26 cellular contexts compared by ENCODE assay signal in the genomic region with DNA sequence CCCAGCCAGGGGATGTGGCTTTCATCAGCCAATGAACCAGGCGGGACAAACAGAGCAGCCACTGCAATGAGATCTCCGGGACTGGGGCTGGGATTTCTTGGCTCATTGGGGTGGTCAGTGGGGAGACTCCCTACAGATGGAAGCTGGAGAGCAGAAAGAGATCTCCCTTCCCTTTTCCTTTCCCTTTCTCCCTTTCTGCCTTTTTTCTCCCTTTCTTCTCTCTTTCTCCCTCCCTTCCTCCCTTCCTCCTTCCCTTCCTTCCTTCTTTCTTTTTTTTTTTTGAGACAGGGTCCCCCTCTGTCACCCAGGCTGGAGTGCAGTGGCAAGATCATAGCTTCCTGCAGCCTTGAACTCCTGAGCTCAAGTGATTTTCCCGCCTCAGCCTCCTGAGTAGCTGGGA. TPM values are rescaled to one million over a fixed set of nuclear protein-coding genes. Genes with fewer than 3 reads are reported as not detected.
DNase-seq lines count a peak whose midpoint lies in the region; ATAC-seq, FAIRE-seq and TF ChIP-seq lines count a peak whose summit lies in the region.
"Had no signal": no experiment of that assay in that cellular context is flagged by ENCODE, and none has a peak within 500 bp of the region (broad histone marks: within the 10 kb centered on the region; RNA-seq: fewer than 3 reads in every experiment).

No MANE protein-coding gene starts in this region.

- H3K27ac ChIP-seq in HepG2 (ENCODE audit: extremely low read length, insufficient read depth, low read length) (no peak overlapping the region), right lobe of liver (no peak overlapping the region), K562 (ENCODE audit: extremely low read depth, low read depth, low read length) (no peak overlapping the region)
- H3K27ac ChIP-seq: BLaER1 treated with 17β-estradiol and CSF1 and Interleukin-3, amounts not matched to agents 10 nM and 100 nM had no signal

- FAIRE-seq in HepG2 (lab: Jason Lieb, UNC), result no peak
- FAIRE-seq in K562 (lab: Jason Lieb, UNC), result no peak
- FAIRE-seq: A204.1, GM12878 had no signal

- H3K9me3 ChIP-seq in HepG2 (ENCODE audit: low read length), result no peaks in the 10 kb centered on the region
- H3K9me3 ChIP-seq in right lobe of liver, result no peaks in the 10 kb centered on the region
- H3K9me3 ChIP-seq in K562 (replicated peaks; ENCODE audit: control insufficient read depth, insufficient read depth, low read depth, low read length), result no peaks in the 10 kb centered on the region
- H3K9me3 ChIP-seq: BLaER1 treated with 17β-estradiol and CSF1 and Interleukin-3, amounts not matched to agents 10 nM and 100 nM had no signal

- H3K79me2 ChIP-seq in HepG2 (ENCODE audit: insufficient read depth, low read length) (no peaks in the 10 kb centered on the region), K562 (ENCODE audit: control insufficient read depth, insufficient read depth, low read length) (no peaks in the 10 kb centered on the region)

- ATAC-seq in HepG2 (no peak), right lobe of liver (no peak), K562 (no peak; the same call in 2 of the 3 replicates), GM21576 (IDR thresholded peaks at IDR 0.05; ENCODE audit: unreplicated experiment) (no peak), HG03442 (IDR thresholded peaks at IDR 0.05; ENCODE audit: unreplicated experiment) (no peak)
- ATAC-seq: GM12878 had no signal

- H3K9me1 ChIP-seq in K562 (ENCODE audit: control insufficient read depth, insufficient read depth, low read length), result no peaks in the 10 kb centered on the region

- no peak overlapping the region for H3K4me3 ChIP-seq in HepG2 (replicated peaks in 1 of 3; ENCODE audit: insufficient read depth in 1 of 3, low read depth in 2 of 3, low read length in 3 of 3)
- H3K4me3 ChIP-seq in right lobe of liver, result no peak overlapping the region
- H3K4me3 ChIP-seq in K562, result no peak overlapping the region
- H3K4me3 ChIP-seq: BLaER1 treated with 17β-estradiol and CSF1 and Interleukin-3, amounts not matched to agents 10 nM and 100 nM; GM12878 had no signal

- CTCF ChIA-PET in HepG2 (lab: Yijun Ruan, JAX; ENCODE audit: low intra/inter-chr PET ratio, low total read pairs), result no interaction called here
- CTCF ChIA-PET in K562 (lab: Yijun Ruan, JAX; ENCODE audit: low intra/inter-chr PET ratio), result no interaction called here

- no peak overlapping the region for H2AFZ ChIP-seq in HepG2 (ENCODE audit: low read length)
- H2AFZ ChIP-seq in K562 (ENCODE audit: low read depth, low read length), result peak overlapping the region; percentile 42; the same call in 1 of the 2 replicates

- H3K9ac ChIP-seq in HepG2 (ENCODE audit: insufficient read depth, low read depth, low read length) (no peak overlapping the region), K562 (ENCODE audit: insufficient read depth in 1 of 2, low read depth in 2 of 2, low read length in 2 of 2) (no peak overlapping the region; a peak in 1 of 4 replicates)
- H3K9ac ChIP-seq: BLaER1 treated with 17β-estradiol and CSF1 and Interleukin-3, amounts not matched to agents 10 nM and 100 nM had no signal

- DNase-seq in HepG2 (ENCODE audit: low spot score), result no peak
- no peak for DNase-seq in right lobe of liver
- DNase-seq in K562 (ENCODE audit: extremely low read depth in 1 of 4, low spot score in 3 of 4), result no peak
- DNase-seq: CD8-positive, alpha-beta memory T cell; DMS 273 treated with DMSO at 0.1 percent for 48 hours; DMS79; EL; GDM1; GOT3; HCEC 1CT; Karpas-422; NCI-H1092; NCI-H1417 treated with DMSO at 0.1 percent for 48 hours; NCI-H1694 treated with DMSO at 0.1 percent for 48 hours; NCI-H2081; NCI-H2171; NCI-H226; NCI-H510A; NCI-H69; Right ventricle myocardium superior; RPMI8226 had no signal

- no peak for TF ChIP-seq CTCF in HepG2 (CRISPR knock-in tag; IDR thresholded peaks at IDR 0.05)
- TF ChIP-seq CTCF in right lobe of liver (IDR thresholded peaks at IDR 0.05), result no peak
- no peak for TF ChIP-seq CTCF in K562 (IDR thresholded peaks at IDR 0.05 in 2 of 3, conservative IDR thresholded peaks at IDR 0.05 in 1 of 3; ENCODE audit: insufficient read depth in 2 of 3, low read depth in 1 of 3, low read length in 3 of 3)

- in situ Hi-C loops in HepG2 (cut with HindIII; ENCODE audit: extremely low pct_ligation_motif_present, low pct_unique_long_range_greater_than_20kb), result no loop called here
- in situ Hi-C loops in K562 (cut with MboI), result loop anchor here (25.0 kb wide), 1 partner anchor 1213 kb away; no protein-coding TSS in a partner anchor

- TF ChIP-seq POLR2A in HepG2 (IDR thresholded peaks at IDR 0.05; ENCODE audit: insufficient read depth in 1 of 2, low read depth in 2 of 2, low read length in 2 of 2), result no peak
- no peak for TF ChIP-seq POLR2A in right lobe of liver (IDR thresholded peaks at IDR 0.05)
- TF ChIP-seq POLR2A in K562 (conservative IDR thresholded peaks at IDR 0.05), result no peak

- H3K36me3 ChIP-seq in HepG2 (replicated peaks in 1 of 2; ENCODE audit: control insufficient read depth in 1 of 2, insufficient read depth in 2 of 2, low read length in 2 of 2), result no peaks in the 10 kb centered on the region
- no peaks in the 10 kb centered on the region for H3K36me3 ChIP-seq in right lobe of liver
- H3K36me3 ChIP-seq in K562 (ENCODE audit: control insufficient read depth, insufficient read depth, low read length), result no peaks in the 10 kb centered on the region
- H3K36me3 ChIP-seq: BLaER1 treated with 17β-estradiol and CSF1 and Interleukin-3, amounts not matched to agents 10 nM and 100 nM had no signal

- H3K4me1 ChIP-seq in HepG2 (ENCODE audit: insufficient read depth, low read length) (no peaks in the 10 kb centered on the region), right lobe of liver (no peaks in the 10 kb centered on the region), K562 (replicated peaks in 1 of 2; ENCODE audit: control insufficient read depth in 2 of 2, insufficient read depth in 2 of 2, low read length in 2 of 2) (peaks cover 2 to 3% of the 10 kb centered on the region in 2 experiments; a peak in 3 of 5 replicates)

- H3K27me3 ChIP-seq in HepG2 (ENCODE audit: control insufficient read depth in 1 of 2, insufficient read depth in 2 of 2, low read length in 2 of 2) (peaks cover 2 to 15% of the 10 kb centered on the region in 2 experiments; a peak in 2 of 5 replicates), right lobe of liver (no peaks in the 10 kb centered on the region), K562 (ENCODE audit: control insufficient read depth in 2 of 2, insufficient read depth in 2 of 2, low read length in 2 of 2) (no peaks in the 10 kb centered on the region)
- H3K27me3 ChIP-seq: BLaER1 treated with 17β-estradiol and CSF1 and Interleukin-3, amounts not matched to agents 10 nM and 100 nM had no signal

- H4K20me1 ChIP-seq in HepG2 (ENCODE audit: insufficient read depth, low read length), result no peaks in the 10 kb centered on the region
- H4K20me1 ChIP-seq in K562 (replicated peaks; ENCODE audit: control insufficient read depth, insufficient read depth, low read length), result no peaks in the 10 kb centered on the region
- H4K20me1 ChIP-seq: BLaER1 treated with 17β-estradiol and CSF1 and Interleukin-3, amounts not matched to agents 10 nM and 100 nM had no signal

- no peak overlapping the region for H3K4me2 ChIP-seq in HepG2 (ENCODE audit: low read depth, low read length)
- no peak overlapping the region for H3K4me2 ChIP-seq in K562 (ENCODE audit: insufficient read depth, low read length)

- BruUV-seq in HepG2 (replicated peaks; lab: Mats Ljungman, UMichigan) (no TSS peak), K562 (replicated peaks; lab: Mats Ljungman, UMichigan) (no TSS peak)

- TF ChIP-seq EP300 in HepG2 (IDR thresholded peaks at IDR 0.05; ENCODE audit: low read depth in 2 of 2, low read length in 2 of 2) (no peak), HepG2 (CRISPR knock-in tag; IDR thresholded peaks at IDR 0.05; ENCODE audit: borderline replicate concordance) (no peak), K562 (IDR thresholded peaks at IDR 0.05; ENCODE audit: low read length) (no peak)

- TF ChIP-seq RAD21 in HepG2 (CRISPR knock-in tag; IDR thresholded peaks at IDR 0.05), result no peak
- no peak for TF ChIP-seq RAD21 in K562 (CRISPR knock-in tag; conservative IDR thresholded peaks at IDR 0.05 in 1 of 2, IDR thresholded peaks at IDR 0.05 in 1 of 2)

- intact Hi-C loops in HepG2 (cut with micrococcal nuclease; ENCODE audit: unreplicated experiment), result no loop called here
- intact Hi-C loops in right lobe of liver (cut with DNase I), result no loop called here
- intact Hi-C loops in K562 (cut with micrococcal nuclease), result no loop called here

- POLR2A ChIA-PET in HepG2 (lab: Yijun Ruan, JAX) (no interaction called here), K562 (lab: Yijun Ruan, JAX) (interaction anchor here (0.6 to 1.7 kb wide), 6 partner anchors 14 to 54 kb away, joined by 3 to 4 read pairs (median 3); a partner anchor contains a TSS)

- WGBS in HepG2 (ENCODE audit: low lambda C conversion rate), result 9% methylated on average over 3 of the region's 3 CpGs
- 100% methylated on average over 1 of the region's 3 CpGs for WGBS in right lobe of liver (ENCODE audit: insufficient coverage, low coverage, low lambda C conversion rate, missing lambda C conversion rate)
- 54% methylated on average over 2 of the region's 3 CpGs for WGBS in K562 (ENCODE audit: insufficient coverage, low coverage, missing lambda C conversion rate)

RNA-seq across cellular contexts. Expression of a gene that starts 14.0 kb away (rescaled TPM):
- total RNA-seq in HepG2 (2016; rRNA removed; fragmentation: Illumina TruSeq; extraction: Trizol) (0.28 and 2.0 TPM in 2 replicates), right lobe of liver (1 to 10 TPM; 1.8 to 5.2 (median 3.1) TPM), K562 (2014; rRNA removed) (0.95 and 2.1 TPM in 2 replicates), K562 (2014; rRNA removed; fragmentation: Illumina TruSeq; extraction: Trizol) (0.22 and 0.40 TPM in 2 replicates), K562 (2015; rRNA removed; fragmentation: Illumina TruSeq; extraction: Trizol) (2.0 and 2.3 TPM in 2 replicates), K562 (2021) (2.9 and 4.2 TPM in 2 replicates)
- 0.71 and 1.1 TPM in 2 replicates for total RNA-seq in HepG2 (2016; cell fraction: cytosol; rRNA removed; fragmentation: Illumina TruSeq; extraction: Trizol; ENCODE audit: low read depth)
- 0.19 and 2.0 TPM in 2 replicates for total RNA-seq in HepG2 (2016; cell fraction: insoluble cytoplasmic fraction; rRNA removed; fragmentation: Illumina TruSeq; extraction: Trizol)
- total RNA-seq in HepG2 (2016; cell fraction: membrane; rRNA removed; fragmentation: Illumina TruSeq; extraction: Trizol), result 1.5 and 1.8 TPM in 2 replicates
- total RNA-seq in HepG2 (2016; cell fraction: nucleus; rRNA removed; fragmentation: Illumina TruSeq; extraction: Trizol), result 2.0 and 3.6 TPM in 2 replicates
- polyA plus RNA-seq in HepG2 (2011; rRNA removed) (3.0 and 4.3 TPM in 2 replicates), K562 (2011; rRNA removed) (1.9 and 2.0 TPM in 2 replicates), K562 (2014; fragmentation: Illumina TruSeq; extraction: Trizol) (1.3 and 1.7 TPM in 2 replicates), K562 (2014; fragmentation: Nextera tagmentation; extraction: Ambion mirVana) (under 1 TPM; 0.59 to 0.63 TPM), K562 (2014; rRNA removed) (1.6 and 3.2 TPM in 2 replicates)
- 1.2 and 1.3 TPM in 2 replicates for polyA plus RNA-seq in HepG2 (2011; cell fraction: cytosol; rRNA removed)
- 42.2 and 55.6 TPM in 2 replicates for polyA plus RNA-seq in HepG2 (2011; cell fraction: nucleus; rRNA removed)
- 2.4 and 3.0 TPM in 2 replicates for polyA plus RNA-seq in HepG2 (2012)
- 1.5 and 2.0 TPM in 2 replicates for polyA plus RNA-seq in HepG2 (2016; cell fraction: cytosol; fragmentation: Illumina TruSeq; extraction: Trizol; ENCODE audit: low read depth)
- 0.61 and 1.5 TPM in 2 replicates for polyA plus RNA-seq in HepG2 (2016; cell fraction: insoluble cytoplasmic fraction; fragmentation: Illumina TruSeq; extraction: Trizol; ENCODE audit: low read depth)
- 0.76 and 1.3 TPM in 2 replicates for polyA plus RNA-seq in HepG2 (2016; cell fraction: membrane; fragmentation: Illumina TruSeq; extraction: Trizol; ENCODE audit: low read depth)
- 21.1 and 21.3 TPM in 2 replicates for polyA plus RNA-seq in HepG2 (2016; cell fraction: nucleus; fragmentation: Illumina TruSeq; extraction: Trizol; ENCODE audit: insufficient read depth, low read depth)
- polyA minus RNA-seq in HepG2 (2011; rRNA and poly(A)+ RNA removed; ENCODE audit: low replicate concordance), result 0.65 and 2.3 TPM in 2 replicates
- polyA minus RNA-seq in HepG2 (2011; cell fraction: cytosol; rRNA and poly(A)+ RNA removed), result not detected in 2 replicates
- 3.9 and 4.8 TPM in 2 replicates for polyA minus RNA-seq in HepG2 (2011; cell fraction: nucleus; rRNA and poly(A)+ RNA removed)
- 11.1 and 32.8 TPM in 2 replicates for total RNA-seq in K562 (2011; cell fraction: chromatin; rRNA removed; ENCODE audit: low replicate concordance)
- total RNA-seq in K562 (2011; cell fraction: nucleolus; rRNA removed), result 20.5 and 21.2 TPM in 2 replicates
- total RNA-seq in K562 (2011; cell fraction: nucleoplasm; rRNA removed), result 12.8 and 19.2 TPM in 2 replicates
- 0.86 and 2.0 TPM in 2 replicates for polyA plus RNA-seq in K562 (2011; cell fraction: cytosol; rRNA removed)
- polyA plus RNA-seq in K562 (2011; cell fraction: nucleus; rRNA removed), result 22.2 and 50.9 TPM in 2 replicates
- 2.9 and 5.7 TPM in 2 replicates for polyA plus RNA-seq in K562 (2012)
- polyA minus RNA-seq in K562 (2011; rRNA and poly(A)+ RNA removed), result 0.24 and 0.25 TPM in 2 replicates
- polyA minus RNA-seq in K562 (2011; cell fraction: cytosol; rRNA and poly(A)+ RNA removed), result 0.29 TPM in 1 of 2 replicates, not detected in the other
- polyA minus RNA-seq in K562 (2011; cell fraction: nucleus; rRNA and poly(A)+ RNA removed), result 2.2 and 3.0 TPM in 2 replicates

RNA-seq across cellular contexts. Expression of a gene that starts 24.3 kb away (rescaled TPM):
- 18.3 and 38.8 TPM in 2 replicates for total RNA-seq in HepG2 (2016; rRNA removed; fragmentation: Illumina TruSeq; extraction: Trizol)
- 13.0 and 15.9 TPM in 2 replicates for total RNA-seq in HepG2 (2016; cell fraction: cytosol; rRNA removed; fragmentation: Illumina TruSeq; extraction: Trizol; ENCODE audit: low read depth)
- 17.8 and 38.0 TPM in 2 replicates for total RNA-seq in HepG2 (2016; cell fraction: insoluble cytoplasmic fraction; rRNA removed; fragmentation: Illumina TruSeq; extraction: Trizol)
- total RNA-seq in HepG2 (2016; cell fraction: membrane; rRNA removed; fragmentation: Illumina TruSeq; extraction: Trizol), result 23.6 and 31.2 TPM in 2 replicates
- 30.5 and 35.2 TPM in 2 replicates for total RNA-seq in HepG2 (2016; cell fraction: nucleus; rRNA removed; fragmentation: Illumina TruSeq; extraction: Trizol)
- polyA plus RNA-seq in HepG2 (2011; rRNA removed), result 24.3 and 25.6 TPM in 2 replicates
- polyA plus RNA-seq in HepG2 (2011; cell fraction: cytosol; rRNA removed), result 25.3 and 36.6 TPM in 2 replicates
- 80.6 and 105 TPM in 2 replicates for polyA plus RNA-seq in HepG2 (2011; cell fraction: nucleus; rRNA removed)
- 25.8 and 30.2 TPM in 2 replicates for polyA plus RNA-seq in HepG2 (2012)
- polyA plus RNA-seq in HepG2 (2016; cell fraction: cytosol; fragmentation: Illumina TruSeq; extraction: Trizol; ENCODE audit: low read depth), result 16.4 and 19.8 TPM in 2 replicates
- 25.1 and 26.7 TPM in 2 replicates for polyA plus RNA-seq in HepG2 (2016; cell fraction: insoluble cytoplasmic fraction; fragmentation: Illumina TruSeq; extraction: Trizol; ENCODE audit: low read depth)
- polyA plus RNA-seq in HepG2 (2016; cell fraction: membrane; fragmentation: Illumina TruSeq; extraction: Trizol; ENCODE audit: low read depth), result 23.9 and 29.7 TPM in 2 replicates
- polyA plus RNA-seq in HepG2 (2016; cell fraction: nucleus; fragmentation: Illumina TruSeq; extraction: Trizol; ENCODE audit: insufficient read depth, low read depth), result 75.3 and 81.1 TPM in 2 replicates
- 60.3 and 75.2 TPM in 2 replicates for polyA minus RNA-seq in HepG2 (2011; rRNA and poly(A)+ RNA removed; ENCODE audit: low replicate concordance)
- 27.4 and 28.1 TPM in 2 replicates for polyA minus RNA-seq in HepG2 (2011; cell fraction: cytosol; rRNA and poly(A)+ RNA removed)
- polyA minus RNA-seq in HepG2 (2011; cell fraction: nucleus; rRNA and poly(A)+ RNA removed), result 11.1 and 11.8 TPM in 2 replicates
- 10 to 100 TPM; 13.7 to 21.2 (median 17.7) TPM for total RNA-seq in right lobe of liver
- 27.4 and 88.8 TPM in 2 replicates for total RNA-seq in K562 (2011; cell fraction: chromatin; rRNA removed; ENCODE audit: low replicate concordance)
- total RNA-seq in K562 (2011; cell fraction: nucleolus; rRNA removed), result 112 and 138 TPM in 2 replicates
- total RNA-seq in K562 (2011; cell fraction: nucleoplasm; rRNA removed), result 66.3 and 72.9 TPM in 2 replicates
- total RNA-seq in K562 (2014; rRNA removed), result 37.8 and 48.4 TPM in 2 replicates
- total RNA-seq in K562 (2014; rRNA removed; fragmentation: Illumina TruSeq; extraction: Trizol), result 6.2 and 9.0 TPM in 2 replicates
- total RNA-seq in K562 (2015; rRNA removed; fragmentation: Illumina TruSeq; extraction: Trizol), result 13.7 and 16.3 TPM in 2 replicates
- 64.9 and 69.8 TPM in 2 replicates for total RNA-seq in K562 (2021)
- 12.3 and 20.6 TPM in 2 replicates for polyA plus RNA-seq in K562 (2011; rRNA removed)
- polyA plus RNA-seq in K562 (2011; cell fraction: cytosol; rRNA removed), result 18.6 and 53.9 TPM in 2 replicates
- polyA plus RNA-seq in K562 (2011; cell fraction: nucleus; rRNA removed), result 31.4 and 74.3 TPM in 2 replicates
- 47.4 and 49.1 TPM in 2 replicates for polyA plus RNA-seq in K562 (2012)
- polyA plus RNA-seq in K562 (2014; fragmentation: Illumina TruSeq; extraction: Trizol), result 22.2 and 38.7 TPM in 2 replicates
- 1 to 10 TPM in 1 of 2 experiments, under 1 TPM in 1; 0.58 to 2.9 TPM for polyA plus RNA-seq in K562 (2014; fragmentation: Nextera tagmentation; extraction: Ambion mirVana)
- 37.8 and 40.6 TPM in 2 replicates for polyA plus RNA-seq in K562 (2014; rRNA removed)
- 13.2 and 15.6 TPM in 2 replicates for polyA minus RNA-seq in K562 (2011; rRNA and poly(A)+ RNA removed)
- 22.8 and 23.5 TPM in 2 replicates for polyA minus RNA-seq in K562 (2011; cell fraction: cytosol; rRNA and poly(A)+ RNA removed)
- polyA minus RNA-seq in K562 (2011; cell fraction: nucleus; rRNA and poly(A)+ RNA removed), result 7.0 and 9.0 TPM in 2 replicates

RNA-seq across cellular contexts. Expression of a gene that starts 48.1 kb away (rescaled TPM):
- total RNA-seq in HepG2 (2016; rRNA removed; fragmentation: Illumina TruSeq; extraction: Trizol), result 18.2 and 32.1 TPM in 2 replicates
- total RNA-seq in HepG2 (2016; cell fraction: cytosol; rRNA removed; fragmentation: Illumina TruSeq; extraction: Trizol; ENCODE audit: low read depth), result 8.8 and 9.0 TPM in 2 replicates
- 16.5 and 31.5 TPM in 2 replicates for total RNA-seq in HepG2 (2016; cell fraction: insoluble cytoplasmic fraction; rRNA removed; fragmentation: Illumina TruSeq; extraction: Trizol)
- 13.0 and 14.4 TPM in 2 replicates for total RNA-seq in HepG2 (2016; cell fraction: membrane; rRNA removed; fragmentation: Illumina TruSeq; extraction: Trizol)
- total RNA-seq in HepG2 (2016; cell fraction: nucleus; rRNA removed; fragmentation: Illumina TruSeq; extraction: Trizol), result 39.2 and 44.2 TPM in 2 replicates
- 46.6 and 48.5 TPM in 2 replicates for polyA plus RNA-seq in HepG2 (2011; rRNA removed)
- polyA plus RNA-seq in HepG2 (2011; cell fraction: cytosol; rRNA removed), result 17.8 and 17.9 TPM in 2 replicates
- 95.6 and 102 TPM in 2 replicates for polyA plus RNA-seq in HepG2 (2011; cell fraction: nucleus; rRNA removed)
- polyA plus RNA-seq in HepG2 (2012), result 21.4 and 26.1 TPM in 2 replicates
- 2.0 and 2.2 TPM in 2 replicates for polyA plus RNA-seq in HepG2 (2016; cell fraction: cytosol; fragmentation: Illumina TruSeq; extraction: Trizol; ENCODE audit: low read depth)
- 17.1 and 18.6 TPM in 2 replicates for polyA plus RNA-seq in HepG2 (2016; cell fraction: insoluble cytoplasmic fraction; fragmentation: Illumina TruSeq; extraction: Trizol; ENCODE audit: low read depth)
- 5.0 and 5.5 TPM in 2 replicates for polyA plus RNA-seq in HepG2 (2016; cell fraction: membrane; fragmentation: Illumina TruSeq; extraction: Trizol; ENCODE audit: low read depth)
- 172 and 177 TPM in 2 replicates for polyA plus RNA-seq in HepG2 (2016; cell fraction: nucleus; fragmentation: Illumina TruSeq; extraction: Trizol; ENCODE audit: insufficient read depth, low read depth)
- 44.3 and 90.2 TPM in 2 replicates for polyA minus RNA-seq in HepG2 (2011; rRNA and poly(A)+ RNA removed; ENCODE audit: low replicate concordance)
- polyA minus RNA-seq in HepG2 (2011; cell fraction: cytosol; rRNA and poly(A)+ RNA removed), result 8.3 and 8.6 TPM in 2 replicates
- polyA minus RNA-seq in HepG2 (2011; cell fraction: nucleus; rRNA and poly(A)+ RNA removed), result 49.6 and 61.2 TPM in 2 replicates
- total RNA-seq in right lobe of liver, result 10 to 100 TPM; 10.3 to 16.5 (median 13.1) TPM
- 277 and 436 TPM in 2 replicates for total RNA-seq in K562 (2011; cell fraction: chromatin; rRNA removed; ENCODE audit: low replicate concordance)
- total RNA-seq in K562 (2011; cell fraction: nucleolus; rRNA removed), result 228 and 264 TPM in 2 replicates
- total RNA-seq in K562 (2011; cell fraction: nucleoplasm; rRNA removed), result 253 and 320 TPM in 2 replicates
- total RNA-seq in K562 (2014; rRNA removed), result 45.5 and 67.2 TPM in 2 replicates
- 45.9 and 46.9 TPM in 2 replicates for total RNA-seq in K562 (2014; rRNA removed; fragmentation: Illumina TruSeq; extraction: Trizol)
- total RNA-seq in K562 (2015; rRNA removed; fragmentation: Illumina TruSeq; extraction: Trizol), result 40.6 and 41.5 TPM in 2 replicates
- 49.2 and 54.3 TPM in 2 replicates for total RNA-seq in K562 (2021)
- polyA plus RNA-seq in K562 (2011; rRNA removed), result 100 and 106 TPM in 2 replicates
- 49.6 and 74.5 TPM in 2 replicates for polyA plus RNA-seq in K562 (2011; cell fraction: cytosol; rRNA removed)
- polyA plus RNA-seq in K562 (2011; cell fraction: nucleus; rRNA removed), result 240 and 326 TPM in 2 replicates
- 40.3 and 56.4 TPM in 2 replicates for polyA plus RNA-seq in K562 (2012)
- polyA plus RNA-seq in K562 (2014; fragmentation: Illumina TruSeq; extraction: Trizol), result 55.1 and 62.0 TPM in 2 replicates
- polyA plus RNA-seq in K562 (2014; fragmentation: Nextera tagmentation; extraction: Ambion mirVana), result 10 to 100 TPM; 15.6 to 16.1 TPM
- 73.7 and 80.9 TPM in 2 replicates for polyA plus RNA-seq in K562 (2014; rRNA removed)
- 54.5 TPM in 2 replicates for polyA minus RNA-seq in K562 (2011; rRNA and poly(A)+ RNA removed)
- 15.4 and 21.7 TPM in 2 replicates for polyA minus RNA-seq in K562 (2011; cell fraction: cytosol; rRNA and poly(A)+ RNA removed)
- polyA minus RNA-seq in K562 (2011; cell fraction: nucleus; rRNA and poly(A)+ RNA removed), result 70.1 and 82.0 TPM in 2 replicates
